11 cellular contexts compared by ENCODE assay signal in the genomic region with DNA sequence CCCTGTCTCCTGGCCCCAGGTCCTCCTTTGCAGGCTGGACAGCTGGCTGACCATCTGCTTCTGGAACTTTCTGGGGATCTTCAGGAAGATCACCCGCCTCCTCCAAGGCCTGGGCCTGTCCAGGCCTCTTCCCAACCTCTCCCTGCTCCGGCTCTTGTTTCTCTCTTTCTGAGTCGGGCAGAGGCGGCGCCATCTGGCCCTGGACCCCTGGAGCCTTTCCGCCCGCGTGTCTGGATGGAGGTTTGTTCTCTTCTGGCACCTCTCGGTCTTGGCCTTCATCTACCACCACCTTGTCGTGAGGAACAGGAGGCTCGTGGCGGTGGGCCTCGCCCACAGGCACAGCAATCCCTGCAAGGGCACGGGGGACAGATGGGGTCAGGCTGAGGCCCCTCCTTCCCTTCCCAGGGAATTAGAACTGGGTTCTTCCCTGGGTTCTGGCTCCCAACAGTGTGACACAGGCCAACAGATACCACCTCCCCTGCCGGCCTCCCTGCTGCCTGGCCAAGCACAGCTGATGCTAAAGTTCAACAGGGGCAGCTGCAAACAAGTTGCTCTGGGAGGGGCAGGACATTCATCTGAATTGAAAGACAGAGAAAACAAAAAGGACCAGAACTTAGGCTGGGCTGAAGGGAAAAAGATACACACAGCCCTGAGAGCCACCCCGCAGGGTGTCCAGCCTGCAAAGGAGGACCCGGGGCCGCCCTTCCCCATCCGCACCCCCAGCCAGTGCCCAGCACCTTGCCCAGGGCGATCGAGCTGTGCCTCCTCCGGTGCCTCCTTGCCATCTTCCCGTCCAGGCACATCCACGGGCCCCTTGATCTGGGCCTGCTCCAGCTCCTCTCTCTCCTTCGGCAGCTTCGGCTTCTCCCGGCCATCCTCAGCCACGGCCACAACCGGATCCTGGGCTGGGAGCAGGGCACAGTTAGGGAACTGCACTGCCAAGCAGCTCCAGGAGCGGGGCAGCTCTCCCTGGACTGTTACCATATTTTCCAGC. TPM values are rescaled to one million over a fixed set of nuclear protein-coding genes. Genes with fewer than 3 reads are reported as not detected.
DNase-seq lines count a peak whose midpoint lies in the region; ATAC-seq, FAIRE-seq and TF ChIP-seq lines count a peak whose summit lies in the region.
"Had no signal": no experiment of that assay in that cellular context is flagged by ENCODE, and none has a peak within 500 bp of the region (broad histone marks: within the 10 kb centered on the region; RNA-seq: fewer than 3 reads in every experiment).

No MANE protein-coding gene starts in this region.

- DNase-seq in right cardiac atrium (peak in 2 of 3 donors; percentile 40 to 62), cardiac septum (ENCODE audit: low spot score) (no peak), NCI-H446 treated with DMSO at 0.1 percent for 48 hours (lab: John Stamatoyannopoulos, UW) (peak; percentile 71), transverse colon (no peak), RCC 7860 (ENCODE audit: low spot score) (no peak), hepatic stellate cell (ENCODE audit: low spot score) (no peak), EL (no peak)
- no peak for DNase-seq in effector memory CD8-positive, alpha-beta T cell

- H3K27ac ChIP-seq in right cardiac atrium (ENCODE audit: low read length) (no peak overlapping the region), transverse colon (peak overlapping the region in 3 of 4 donors; percentile 22 to 81 (median 48))
- H3K27ac ChIP-seq: heart right ventricle had no signal

- FAIRE-seq in RCC 7860 (lab: Jason Lieb, UNC), result no peak

- H3K4me1 ChIP-seq in right cardiac atrium (ENCODE audit: control insufficient read depth, insufficient read depth, low read length), result no peaks in the 10 kb centered on the region
- H3K4me1 ChIP-seq in transverse colon, result peaks cover 15 to 56% (median 45%) of the 10 kb centered on the region in 4 donors

- no peaks in the 10 kb centered on the region for H3K36me3 ChIP-seq in transverse colon

- peak overlapping the region; percentile 19 to 21 for H3K4me3 Mint-ChIP-seq in effector memory CD8-positive, alpha-beta T cell
- H3K4me3 Mint-ChIP-seq: activated naive CD4-positive, alpha-beta T cell treated with anti-CD3 and anti-CD28 coated beads, Interleukin-2, amount 50 U/mL, for 24 hours had no signal

- intact Hi-C loops in right cardiac atrium (cut with DNase I), result loop anchor here in 3 of 4 donors (2.0 to 10.0 kb wide), 3 partner anchors 232 to 352 kb away; no protein-coding TSS in a partner anchor
- intact Hi-C loops in cardiac septum (cut with DNase I), result loop anchor here (1.0 to 5.0 kb wide), 3 partner anchors 232 to 350 kb away; no protein-coding TSS in a partner anchor
- intact Hi-C loops in transverse colon (cut with DNase I; ENCODE audit: low total_unique reads), result loop anchor here (5.0 to 10.0 kb wide), 3 partner anchors 230 to 350 kb away; no protein-coding TSS in a partner anchor

- no peaks in the 10 kb centered on the region for H3K27me3 Mint-ChIP-seq in effector memory CD8-positive, alpha-beta T cell
- H3K27me3 Mint-ChIP-seq: activated naive CD4-positive, alpha-beta T cell treated with anti-CD3 and anti-CD28 coated beads, Interleukin-2, amount 50 U/mL, for 24 hours had no signal

- peak overlapping the region; percentile 59 to 83 for H3K27ac Mint-ChIP-seq in effector memory CD8-positive, alpha-beta T cell

- no peaks in the 10 kb centered on the region for H3K27me3 ChIP-seq in right cardiac atrium (ENCODE audit: control insufficient read depth, insufficient read depth)
- no peaks in the 10 kb centered on the region for H3K27me3 ChIP-seq in transverse colon
- H3K27me3 ChIP-seq: heart right ventricle had no signal

- in situ Hi-C loops in transverse colon (cut with MboI; ENCODE audit: low pct_ligation_motif_present in 1 of 4, low pct_unique_long_range_greater_than_20kb in 1 of 4, low sequenced_read_pairs in 3 of 4), result loop anchor here (10.0 to 25.0 kb wide), 3 partner anchors 222 to 360 kb away; no protein-coding TSS in a partner anchor

- ATAC-seq in right cardiac atrium, result no peak
- no peak for ATAC-seq in effector memory CD8-positive, alpha-beta T cell (replicated peaks)

- peaks cover 11 to 17% of the 10 kb centered on the region in 2 donors for H3K4me1 Mint-ChIP-seq in effector memory CD8-positive, alpha-beta T cell (ENCODE audit: low read depth in 2 of 2)

- no peak for TF ChIP-seq CTCF in transverse colon (IDR thresholded peaks at IDR 0.05)

- 79% methylated on average over 30 of the region's 30 CpGs for WGBS in right cardiac atrium
- 74 to 92% methylated on average over 7 to 29 of the region's 30 CpGs for WGBS in transverse colon (ENCODE audit: low coverage in 1 of 2), 2 donors

- no peak for TF ChIP-seq POLR2A in transverse colon (IDR thresholded peaks at IDR 0.05)

- H3K4me3 ChIP-seq in right cardiac atrium (ENCODE audit: low read length) (no peak overlapping the region), transverse colon (no peak overlapping the region)
- H3K4me3 ChIP-seq: heart right ventricle had no signal

- no peaks in the 10 kb centered on the region for H3K9me3 Mint-ChIP-seq in effector memory CD8-positive, alpha-beta T cell
- H3K9me3 Mint-ChIP-seq: activated naive CD4-positive, alpha-beta T cell treated with anti-CD3 and anti-CD28 coated beads, Interleukin-2, amount 50 U/mL, for 24 hours; CD8-positive, alpha-beta memory T cell had no signal

- no peaks in the 10 kb centered on the region for H3K9me3 ChIP-seq in right cardiac atrium (ENCODE audit: control insufficient read depth, low read length)
- no peaks in the 10 kb centered on the region for H3K9me3 ChIP-seq in transverse colon
- H3K9me3 ChIP-seq: heart right ventricle had no signal

- no peak for TF ChIP-seq EP300 in transverse colon (IDR thresholded peaks at IDR 0.05; ENCODE audit: low read depth)

- H3K36me3 Mint-ChIP-seq in effector memory CD8-positive, alpha-beta T cell (ENCODE audit: insufficient read depth), result peaks cover 36% of the 10 kb centered on the region

RNA-seq across cellular contexts. Expression of a gene that starts 13.5 kb away (rescaled TPM):
- 10 to 100 TPM; 51.5 to 75.4 (median 62.5) TPM for total RNA-seq in right cardiac atrium
- 55.0 TPM for polyA plus RNA-seq in right cardiac atrium
- 61.0 TPM for total RNA-seq in cardiac septum
- total RNA-seq in transverse colon, result 10 to 100 TPM in 3 of 4 donors, not detected in 1; 22.3 to 35.4 (median 29.9) TPM

RNA-seq across cellular contexts. Expression of a gene that starts 13.8 kb away (rescaled TPM):
- total RNA-seq in right cardiac atrium (10 to 100 TPM; 12.5 to 17.7 (median 14.2) TPM), cardiac septum (12.6 TPM), transverse colon (100 to 1,000 TPM in 2 of 4 donors, 10 to 100 TPM in 2; 61.2 to 336 (median 121) TPM)
- 12.6 TPM for polyA plus RNA-seq in right cardiac atrium

RNA-seq across cellular contexts. Expression of a gene that starts 29.9 kb away (rescaled TPM):
- total RNA-seq in right cardiac atrium, result 1 to 10 TPM; 4.6 to 5.9 (median 5.2) TPM
- polyA plus RNA-seq in right cardiac atrium, result 7.4 TPM
- total RNA-seq in cardiac septum, result 6.8 TPM
- 10 to 100 TPM in 1 of 4 donors, 1 to 10 TPM in 3; 5.7 to 21.3 (median 6.8) TPM for total RNA-seq in transverse colon

RNA-seq across cellular contexts. Expression of a gene that starts 42.5 kb away (rescaled TPM):
- total RNA-seq in right cardiac atrium (10 to 100 TPM; 50.8 to 63.9 (median 53.5) TPM), cardiac septum (36.0 TPM), transverse colon (100 to 1,000 TPM in 2 of 4 donors, 10 to 100 TPM in 2; 94.9 to 113 (median 98.9) TPM)
- polyA plus RNA-seq in right cardiac atrium, result 61.5 TPM

Comparison
In these comparisons a context has a peak if more than half of its experiments do, and no peak if none do; other contexts are left out.
1. DNase-seq: peak in right cardiac atrium (2 of 3) and NCI-H446 treated with DMSO at 0.1 percent for 48 hours (single experiment); none in cardiac septum (single experiment), effector memory CD8-positive, alpha-beta T cell (0 of 3), transverse colon (single experiment), RCC 7860 (single experiment), hepatic stellate cell (single experiment) and EL (single experiment).